In genomic region chr2:199384043-199384442, GRCh38 we compare ENCODE assay signal across 25 cellular contexts.
A peak's percentile ranks its signal among the peaks of the same experiment; 100 is the strongest.
DNase-seq lines count a peak whose midpoint lies in the region; ATAC-seq, FAIRE-seq and TF ChIP-seq lines count a peak whose summit lies in the region.
"Had no signal": no experiment of that assay in that cellular context is flagged by ENCODE, and none has a peak within 500 bp of the region (broad histone marks: within the 10 kb centered on the region; RNA-seq: fewer than 3 reads in every experiment).

No MANE protein-coding gene starts in this region.

- DNase-seq in DMS53 (lab: John Stamatoyannopoulos, UW) (peak; percentile 50), DMS53 treated with DMSO at 0.1 percent for 48 hours (lab: John Stamatoyannopoulos, UW; ENCODE audit: unreplicated experiment) (peak; percentile 20), SJCRH30 (peak; percentile 31 to 78), foreskin keratinocyte (no peak), RCC 7860 (ENCODE audit: low spot score) (no peak)
- DNase-seq in natural killer cell treated with Interleukin-12 subunit alpha and Interleukin-12 subunit beta and Interleukin-15 and Interleukin-18, amount 100 ng/mL, for 72 hours (ENCODE audit: low spot score) = no peak
- DNase-seq in CD8-positive, alpha-beta T cell = no peak
- DNase-seq: 8988T; ACHN; BE2C; C1 segment of cervical spinal cord; Caco-2; Calu3; CD4-positive, alpha-beta memory T cell; CD4-positive, CD25-positive, alpha-beta regulatory T cell; DMS79 treated with DMSO at 0.1 percent for 48 hours; GF-D8 had no signal

- intact Hi-C loops in CD8-positive, alpha-beta T cell (cut with DNase I, micrococcal nuclease) = no loop called here

- no peaks in the 10 kb centered on the region for H3K9me3 Mint-ChIP-seq in natural killer cell treated with Interleukin-12 subunit alpha and Interleukin-12 subunit beta and Interleukin-15 and Interleukin-18, amount 100 ng/mL, for 72 hours
- H3K9me3 Mint-ChIP-seq in CD8-positive, alpha-beta T cell = no peaks in the 10 kb centered on the region
- H3K9me3 Mint-ChIP-seq: CD4-positive, alpha-beta memory T cell; CD4-positive, CD25-positive, alpha-beta regulatory T cell had no signal

- H3K4me1 ChIP-seq in SJCRH30 (peaks cover 40% of the 10 kb centered on the region), foreskin keratinocyte (no peaks in the 10 kb centered on the region)
- H3K4me1 ChIP-seq in CD8-positive, alpha-beta T cell (ENCODE audit: insufficient read depth, low read length) = no peaks in the 10 kb centered on the region
- H3K4me1 ChIP-seq: Caco-2 had no signal

- H3K36me3 Mint-ChIP-seq in natural killer cell treated with Interleukin-12 subunit alpha and Interleukin-12 subunit beta and Interleukin-15 and Interleukin-18, amount 100 ng/mL, for 72 hours = no peaks in the 10 kb centered on the region
- H3K36me3 Mint-ChIP-seq in CD8-positive, alpha-beta T cell = no peaks in the 10 kb centered on the region
- H3K36me3 Mint-ChIP-seq: CD14-positive monocyte; CD4-positive, alpha-beta memory T cell; CD4-positive, CD25-positive, alpha-beta regulatory T cell had no signal

- H3K27ac Mint-ChIP-seq in natural killer cell treated with Interleukin-12 subunit alpha and Interleukin-12 subunit beta and Interleukin-15 and Interleukin-18, amount 100 ng/mL, for 72 hours = no peak overlapping the region
- no peak overlapping the region for H3K27ac Mint-ChIP-seq in CD8-positive, alpha-beta T cell
- H3K27ac Mint-ChIP-seq: CD14-positive monocyte; CD4-positive, alpha-beta memory T cell; CD4-positive, CD25-positive, alpha-beta regulatory T cell had no signal

- no peaks in the 10 kb centered on the region for H3K27me3 ChIP-seq in SJCRH30
- H3K27me3 ChIP-seq in foreskin keratinocyte = no peaks in the 10 kb centered on the region
- no peaks in the 10 kb centered on the region for H3K27me3 ChIP-seq in CD8-positive, alpha-beta T cell (ENCODE audit: insufficient read depth, low read length)
- H3K27me3 ChIP-seq: BE2C, BLaER1 had no signal

- CTCF ChIA-PET in CD8-positive, alpha-beta T cell (lab: Charles Lee) = no interaction called here

- H3K9me3 ChIP-seq in SJCRH30 (replicated peaks) = no peaks in the 10 kb centered on the region
- H3K9me3 ChIP-seq in CD8-positive, alpha-beta T cell (ENCODE audit: low read length) = no peaks in the 10 kb centered on the region
- H3K9me3 ChIP-seq: BE2C, BLaER1, Caco-2 had no signal

- POLR2A ChIA-PET in CD8-positive, alpha-beta T cell (lab: Charles Lee) = no interaction called here

- H3K27me3 Mint-ChIP-seq in natural killer cell treated with Interleukin-12 subunit alpha and Interleukin-12 subunit beta and Interleukin-15 and Interleukin-18, amount 100 ng/mL, for 72 hours = peaks cover 3 to 12% of the 10 kb centered on the region in 2 donors
- H3K27me3 Mint-ChIP-seq in CD8-positive, alpha-beta T cell (ENCODE audit: low read depth) = peaks cover 17% of the 10 kb centered on the region

- H3K36me3 ChIP-seq in SJCRH30 = peaks cover 2% of the 10 kb centered on the region; the same call in 1 of the 2 replicates
- H3K36me3 ChIP-seq in CD8-positive, alpha-beta T cell (ENCODE audit: insufficient read depth, low read length) = no peaks in the 10 kb centered on the region
- H3K36me3 ChIP-seq: BE2C, BLaER1 had no signal

- no peak for FAIRE-seq in RCC 7860 (lab: Jason Lieb, UNC)
- FAIRE-seq: A204.1, D721Med, G401.6, GM12891, GM19239 had no signal

- no peak for TF ChIP-seq CTCF in foreskin keratinocyte (conservative IDR thresholded peaks at IDR 0.05)
- no peak for TF ChIP-seq CTCF in CD8-positive, alpha-beta T cell (IDR thresholded peaks at IDR 0.05)

- no peaks in the 10 kb centered on the region for H3K4me1 Mint-ChIP-seq in natural killer cell treated with Interleukin-12 subunit alpha and Interleukin-12 subunit beta and Interleukin-15 and Interleukin-18, amount 100 ng/mL, for 72 hours (ENCODE audit: low read depth in 2 of 2)
- H3K4me1 Mint-ChIP-seq in CD8-positive, alpha-beta T cell (ENCODE audit: low read depth) = no peaks in the 10 kb centered on the region
- H3K4me1 Mint-ChIP-seq: CD14-positive monocyte; CD4-positive, alpha-beta memory T cell; CD4-positive, CD25-positive, alpha-beta regulatory T cell had no signal

- H3K27ac ChIP-seq in SJCRH30 (peak overlapping the region; percentile 89), foreskin keratinocyte (no peak overlapping the region)
- no peak overlapping the region for H3K27ac ChIP-seq in CD8-positive, alpha-beta T cell (ENCODE audit: low read depth, low read length)
- H3K27ac ChIP-seq: BLaER1 had no signal

- no peak overlapping the region for H3K4me3 ChIP-seq in SJCRH30
- H3K4me3 ChIP-seq in CD8-positive, alpha-beta T cell (ENCODE audit: low read depth, low read length) = no peak overlapping the region
- H3K4me3 ChIP-seq: BLaER1 had no signal

- no peak overlapping the region for H3K4me3 Mint-ChIP-seq in natural killer cell treated with Interleukin-12 subunit alpha and Interleukin-12 subunit beta and Interleukin-15 and Interleukin-18, amount 100 ng/mL, for 72 hours
- H3K4me3 Mint-ChIP-seq in CD8-positive, alpha-beta T cell = no peak overlapping the region
- H3K4me3 Mint-ChIP-seq: CD14-positive monocyte; CD4-positive, alpha-beta memory T cell; CD4-positive, CD25-positive, alpha-beta regulatory T cell had no signal

- ATAC-seq in foreskin keratinocyte = peak; percentile 15
- no peak for ATAC-seq in esophagus mucosa
- ATAC-seq in natural killer cell treated with Interleukin-12 subunit alpha and Interleukin-12 subunit beta and Interleukin-15 and Interleukin-18, amount 100 ng/mL, for 72 hours = no peak
- ATAC-seq in CD8-positive, alpha-beta T cell = no peak

Comparison
In these comparisons a context has a peak if more than half of its experiments do, and no peak if none do; other contexts are left out.
1. DNase-seq: peak in DMS53 (single experiment), DMS53 treated with DMSO at 0.1 percent for 48 hours (single experiment) and SJCRH30 (2 of 2); none in foreskin keratinocyte (0 of 2), natural killer cell treated with Interleukin-12 subunit alpha and Interleukin-12 subunit beta and Interleukin-15 and Interleukin-18, amount 100 ng/mL, for 72 hours (single experiment), CD8-positive, alpha-beta T cell (0 of 7) and RCC 7860 (single experiment).